In genomic region chrX:106726485-106727437, GRCh38 we compare ENCODE assay signal across 8 cellular contexts. TPM values are rescaled to one million over a fixed set of nuclear protein-coding genes. Genes with fewer than 3 reads are reported as not detected.
DNase-seq lines count a peak whose midpoint lies in the region; ATAC-seq and TF ChIP-seq lines count a peak whose summit lies in the region.

TSS of gene RNF128 (plus strand) at chrX:106726701. CDS start at chrX:106726914, 213 bp downstream.

- H3K27me3 ChIP-seq in PC-9 (ENCODE audit: insufficient read depth, low read depth): no peaks in the 10 kb centered on the region

- H3K27ac ChIP-seq in PC-9 (no peak within 1 kb of the TSS), caudate nucleus (ENCODE audit: low read depth, low read length) (peak within 1 kb of the TSS; percentile 7)

- no peaks in the 10 kb centered on the region; the same call in 1 of the 2 replicates for H3K4me1 ChIP-seq in PC-9 (replicated peaks; ENCODE audit: insufficient read depth)

- POLR2A ChIA-PET in activated CD4-positive, alpha-beta T cell treated with anti-CD3 and anti-CD28 coated beads for 36 hours (lab: Charles Lee): no interaction called here
- POLR2A ChIA-PET in PC-9 (lab: Charles Lee; ENCODE audit: unreplicated experiment): no interaction called here

- CTCF ChIA-PET in activated CD4-positive, alpha-beta T cell treated with anti-CD3 and anti-CD28 coated beads for 36 hours (lab: Charles Lee): no interaction called here
- CTCF ChIA-PET in PC-9 (lab: Charles Lee): no interaction called here

- no peaks in the 10 kb centered on the region for H3K9me3 Mint-ChIP-seq in activated CD4-positive, alpha-beta T cell treated with anti-CD3 and anti-CD28 coated beads for 36 hours (ENCODE audit: low read depth)

- TF ChIP-seq CTCF in PC-9 (conservative IDR thresholded peaks at IDR 0.05): no peak

- DNase-seq in activated CD4-positive, alpha-beta T cell treated with anti-CD3 and anti-CD28 coated beads for 36 hours: peak; percentile 39
- DNase-seq in activated CD4-positive, alpha-beta T cell treated with anti-CD3 and anti-CD28 coated beads, Interleukin-2, amount 50 U/mL, for 4 hours: no peak
- peak; percentile 16 to 42 for DNase-seq in PC-9
- peak in 49 of 61 donors; percentile 0 to 70 (median 16) for DNase-seq in caudate nucleus (lab: John Stamatoyannopoulos, UW)
- peak; percentile 12 for DNase-seq in kidney glomerular epithelial cell (lab: John Stamatoyannopoulos, UW)
- DNase-seq in stimulated activated CD4-positive, alpha-beta T cell treated with anti-CD3 and anti-CD28 coated beads, Interleukin-4, amount 100 ng/mL, for 48 hours (ENCODE audit: low read depth in 2 of 2): peak; percentile 1 to 4
- DNase-seq in NCI-H128 (lab: John Stamatoyannopoulos, UW; ENCODE audit: unreplicated experiment): no peak
- DNase-seq in RPMI8226: no peak

- H3F3A ChIP-seq in PC-9 (ENCODE audit: insufficient read depth, low read depth): no peaks in the 10 kb centered on the region; the same call in 1 of the 2 replicates

- H3K27me3 Mint-ChIP-seq in activated CD4-positive, alpha-beta T cell treated with anti-CD3 and anti-CD28 coated beads for 36 hours: peaks cover 32% of the 10 kb centered on the region

- BruUV-seq in PC-9 (replicated peaks; lab: Mats Ljungman, UMichigan): no TSS peak

- no peaks in the 10 kb centered on the region for H3K9me3 ChIP-seq in PC-9 (ENCODE audit: insufficient read depth, low read depth)

- ATAC-seq in activated CD4-positive, alpha-beta T cell treated with anti-CD3 and anti-CD28 coated beads for 36 hours: peak; percentile 75

- no peaks in the 10 kb centered on the region for H3K36me3 Mint-ChIP-seq in activated CD4-positive, alpha-beta T cell treated with anti-CD3 and anti-CD28 coated beads for 36 hours (ENCODE audit: low read depth)

- peak within 1 kb of the TSS; percentile 71 for H3K4me3 ChIP-seq in PC-9

- no peaks in the 10 kb centered on the region for H3K9me2 ChIP-seq in PC-9 (ENCODE audit: insufficient read depth)

- H3K79me2 ChIP-seq in PC-9 (ENCODE audit: low read depth): no peaks in the 10 kb centered on the region

- H4K20me1 ChIP-seq in PC-9 (ENCODE audit: insufficient read depth): no peaks in the 10 kb centered on the region

- peak within 1 kb of the TSS; percentile 92 for H3K4me2 ChIP-seq in PC-9

- H3K4me1 Mint-ChIP-seq in activated CD4-positive, alpha-beta T cell treated with anti-CD3 and anti-CD28 coated beads for 36 hours: peaks cover 3% of the 10 kb centered on the region

- peak within 1 kb of the TSS; percentile 92 for H2AFZ ChIP-seq in PC-9

- no peaks in the 10 kb centered on the region for H3K36me3 ChIP-seq in PC-9 (ENCODE audit: low read depth)

- intact Hi-C loops in activated CD4-positive, alpha-beta T cell treated with anti-CD3 and anti-CD28 coated beads for 36 hours (cut with DNase I, micrococcal nuclease): loop anchor here in 1 of 2 experiments (10.0 kb wide), 1 partner anchor 242 kb away; no protein-coding TSS in a partner anchor
- intact Hi-C loops in PC-9 (cut with micrococcal nuclease; ENCODE audit: unreplicated experiment): no loop called here

- peak within 1 kb of the TSS; percentile 57 for H3K4me3 Mint-ChIP-seq in activated CD4-positive, alpha-beta T cell treated with anti-CD3 and anti-CD28 coated beads for 36 hours

- H3K27ac Mint-ChIP-seq in activated CD4-positive, alpha-beta T cell treated with anti-CD3 and anti-CD28 coated beads for 36 hours: no peak within 1 kb of the TSS

RNA-seq across cellular contexts. Expression of gene RNF128, which starts in this region (rescaled TPM):
- not detected for total RNA-seq in activated CD4-positive, alpha-beta T cell treated with anti-CD3 and anti-CD28 coated beads for 36 hours
- total RNA-seq in PC-9 (2021): 0.17 TPM in 1 of 2 replicates, not detected in the other

Comparison
In these comparisons a context has a peak if more than half of its experiments do, and no peak if none do; other contexts are left out.
1. Peak in DNase-seq and ATAC-seq in activated CD4-positive, alpha-beta T cell treated with anti-CD3 and anti-CD28 coated beads for 36 hours; RNA of the gene not detected or under 1 TPM.
2. Peak in DNase-seq, H3K4me3 ChIP-seq and H3K4me2 ChIP-seq in PC-9; RNA of the gene not detected or under 1 TPM.
3. DNase-seq: peak in caudate nucleus (49 of 61), kidney glomerular epithelial cell (single experiment) and stimulated activated CD4-positive, alpha-beta T cell treated with anti-CD3 and anti-CD28 coated beads, Interleukin-4, amount 100 ng/mL, for 48 hours (2 of 2); none in activated CD4-positive, alpha-beta T cell treated with anti-CD3 and anti-CD28 coated beads, Interleukin-2, amount 50 U/mL, for 4 hours (0 of 2), NCI-H128 (single experiment) and RPMI8226 (single experiment).